Comparison of ENCODE assay signal across 8 cellular contexts in the genomic region with DNA sequence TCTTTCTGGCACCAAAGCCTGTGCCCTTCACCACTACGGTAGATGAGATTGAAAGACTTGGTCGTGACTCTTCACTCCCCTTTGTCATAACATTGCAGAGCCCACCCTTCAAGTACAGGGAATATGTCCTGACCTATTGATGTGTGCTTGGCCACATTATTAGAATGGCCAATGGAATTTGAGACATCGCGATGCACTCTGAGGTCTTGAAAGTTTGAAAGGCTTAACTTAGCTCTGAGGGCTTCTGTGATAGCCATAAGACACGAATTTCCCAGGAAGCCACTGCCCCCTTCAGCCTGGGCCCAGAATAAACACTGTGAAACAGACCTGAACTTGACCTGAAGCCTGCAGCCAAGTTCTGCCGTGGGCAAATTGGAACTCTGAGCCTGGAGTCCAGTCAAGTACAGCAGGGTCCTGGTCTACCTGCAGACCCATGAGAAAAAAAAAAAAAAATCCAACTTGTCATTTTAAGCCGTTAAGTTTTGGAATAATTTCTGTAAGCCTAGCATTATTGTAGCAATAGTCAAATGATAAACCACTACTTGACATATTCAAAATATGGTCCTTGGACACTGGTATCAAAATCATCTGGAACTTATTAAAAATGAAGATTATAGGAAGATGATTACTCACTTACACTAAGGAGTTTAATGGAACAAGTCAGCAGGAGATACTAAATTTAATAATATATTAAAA. TPM values are rescaled to one million over a fixed set of nuclear protein-coding genes. Genes with fewer than 3 reads are reported as not detected.
DNase-seq lines count a peak whose midpoint lies in the region; ATAC-seq and TF ChIP-seq lines count a peak whose summit lies in the region.

No MANE protein-coding gene starts in this region.

- no peaks in the 10 kb centered on the region for H3K27me3 ChIP-seq in DOHH2 (ENCODE audit: control insufficient read depth, low read length)

- no peaks in the 10 kb centered on the region for H3K9me3 ChIP-seq in DOHH2 (ENCODE audit: control insufficient read depth, insufficient read depth, low read length)

- H3K4me3 ChIP-seq in DOHH2 (ENCODE audit: low read length) = no peak overlapping the region

- DNase-seq in NCI-H146 (lab: John Stamatoyannopoulos, UW) (peak; percentile 24), glutamatergic neuron (peak; percentile 57), posterior cingulate gyrus (peak in 6 of 10 donors; percentile 34 to 91 (median 54)), NK-92 (lab: John Stamatoyannopoulos, UW; ENCODE audit: unreplicated experiment) (no peak)
- peak; percentile 49 for DNase-seq in activated CD4-positive, alpha-beta memory T cell treated with anti-CD3 and anti-CD28 coated beads, Interleukin-2, amount 10 ng/mL, durations not matched to agents 7 days and 5 days
- no peak for DNase-seq in central memory CD4-positive, alpha-beta T cell

- no peaks in the 10 kb centered on the region for H3K4me1 ChIP-seq in DOHH2 (ENCODE audit: control insufficient read depth, low read length)

- POLR2A ChIA-PET in activated CD4-positive, alpha-beta memory T cell treated with anti-CD3 and anti-CD28 coated beads, Interleukin-2, amount 10 ng/mL, durations not matched to agents 7 days and 5 days (lab: Charles Lee) = interaction anchor here (1.3 to 2.1 kb wide), 2 partner anchors 37 to 384 kb away, joined by 3 to 9 read pairs; a partner anchor contains a TSS

- H3K27ac ChIP-seq in DOHH2 (ENCODE audit: low read depth, low read length) = no peak overlapping the region

- ATAC-seq in GM21576 (IDR thresholded peaks at IDR 0.05; ENCODE audit: unreplicated experiment) = peak; percentile 63

- CTCF ChIA-PET in activated CD4-positive, alpha-beta memory T cell treated with anti-CD3 and anti-CD28 coated beads, Interleukin-2, amount 10 ng/mL, durations not matched to agents 7 days and 5 days (lab: Charles Lee) = interaction anchor here (0.7 to 3.5 kb wide), 3 partner anchors 164 to 419 kb away, joined by 3 to 23 read pairs (median 5); a partner anchor contains a TSS

- H3K9me2 ChIP-seq in DOHH2 (replicated peaks; ENCODE audit: control insufficient read depth, low read length) = no peaks in the 10 kb centered on the region

- H4K20me1 ChIP-seq in DOHH2 (ENCODE audit: control insufficient read depth, insufficient read depth, low read depth, low read length) = no peaks in the 10 kb centered on the region

- peaks cover under 1% of the 10 kb centered on the region for H3K36me3 Mint-ChIP-seq in activated CD4-positive, alpha-beta memory T cell treated with anti-CD3 and anti-CD28 coated beads, Interleukin-2, amount 10 ng/mL, durations not matched to agents 7 days and 5 days (ENCODE audit: low read depth)
- peaks cover 5% of the 10 kb centered on the region for H3K36me3 Mint-ChIP-seq in glutamatergic neuron (ENCODE audit: unreplicated experiment)

- H3K4me3 Mint-ChIP-seq in activated CD4-positive, alpha-beta memory T cell treated with anti-CD3 and anti-CD28 coated beads, Interleukin-2, amount 10 ng/mL, durations not matched to agents 7 days and 5 days = no peak overlapping the region
- no peak overlapping the region for H3K4me3 Mint-ChIP-seq in glutamatergic neuron (ENCODE audit: unreplicated experiment)

- no peaks in the 10 kb centered on the region for H3F3A ChIP-seq in DOHH2 (ENCODE audit: control insufficient read depth, insufficient read depth)

- no peaks in the 10 kb centered on the region for H3K27me3 Mint-ChIP-seq in activated CD4-positive, alpha-beta memory T cell treated with anti-CD3 and anti-CD28 coated beads, Interleukin-2, amount 10 ng/mL, durations not matched to agents 7 days and 5 days
- H3K27me3 Mint-ChIP-seq in glutamatergic neuron (ENCODE audit: unreplicated experiment) = no peaks in the 10 kb centered on the region

- no peak overlapping the region for H3K4me2 ChIP-seq in DOHH2 (ENCODE audit: low read length)

- intact Hi-C loops in posterior cingulate gyrus (cut with DNase I) = loop anchor here (1.0 to 10.0 kb wide), 3 partner anchors 158 to 383 kb away; a partner anchor contains a TSS

- no peaks in the 10 kb centered on the region for H3K4me1 Mint-ChIP-seq in activated CD4-positive, alpha-beta memory T cell treated with anti-CD3 and anti-CD28 coated beads, Interleukin-2, amount 10 ng/mL, durations not matched to agents 7 days and 5 days
- no peaks in the 10 kb centered on the region for H3K4me1 Mint-ChIP-seq in glutamatergic neuron (ENCODE audit: low read depth, unreplicated experiment)

- no peaks in the 10 kb centered on the region for H3K9me3 Mint-ChIP-seq in activated CD4-positive, alpha-beta memory T cell treated with anti-CD3 and anti-CD28 coated beads, Interleukin-2, amount 10 ng/mL, durations not matched to agents 7 days and 5 days
- no peaks in the 10 kb centered on the region for H3K9me3 Mint-ChIP-seq in glutamatergic neuron (ENCODE audit: unreplicated experiment)

- no peaks in the 10 kb centered on the region for H3K36me3 ChIP-seq in DOHH2 (ENCODE audit: control insufficient read depth, low read length)

- H3K27ac Mint-ChIP-seq in activated CD4-positive, alpha-beta memory T cell treated with anti-CD3 and anti-CD28 coated beads, Interleukin-2, amount 10 ng/mL, durations not matched to agents 7 days and 5 days = no peak overlapping the region
- H3K27ac Mint-ChIP-seq in glutamatergic neuron (ENCODE audit: unreplicated experiment) = no peak overlapping the region

- no peaks in the 10 kb centered on the region for H3K79me2 ChIP-seq in DOHH2 (ENCODE audit: control insufficient read depth, low read length)

- peak; percentile 72 for TF ChIP-seq CTCF in DOHH2 (IDR thresholded peaks at IDR 0.05; ENCODE audit: low read depth, low read length, poor library complexity, severe bottlenecking)
- no peak for TF ChIP-seq CTCF in glutamatergic neuron (IDR thresholded peaks at IDR 0.05; ENCODE audit: partially characterized antibody, unreplicated experiment)

RNA-seq across cellular contexts. Expression of a gene that starts 36.9 kb away (rescaled TPM):
- 10 to 100 TPM; 25.2 to 29.6 TPM for total RNA-seq in activated CD4-positive, alpha-beta memory T cell treated with anti-CD3 and anti-CD28 coated beads, Interleukin-2, amount 10 ng/mL, durations not matched to agents 7 days and 5 days
- 0.51 TPM for total RNA-seq in glutamatergic neuron (ENCODE audit: unreplicated experiment)

Comparison
In these comparisons a context has a peak if more than half of its experiments do, and no peak if none do; other contexts are left out.
1. DNase-seq: peak in NCI-H146 (single experiment), activated CD4-positive, alpha-beta memory T cell treated with anti-CD3 and anti-CD28 coated beads, Interleukin-2, amount 10 ng/mL, durations not matched to agents 7 days and 5 days (single experiment), glutamatergic neuron (single experiment) and posterior cingulate gyrus (6 of 10); none in central memory CD4-positive, alpha-beta T cell (single experiment) and NK-92 (single experiment).
2. RNA of a gene that starts 36.9 kb away (total RNA-seq): 25.2 to 29.6 TPM in activated CD4-positive, alpha-beta memory T cell treated with anti-CD3 and anti-CD28 coated beads, Interleukin-2, amount 10 ng/mL, durations not matched to agents 7 days and 5 days; 0.51 TPM in glutamatergic neuron (single experiment); every median in the first group is over 10 times any median in the second.